33 cellular contexts compared by ENCODE assay signal in the genomic region with DNA sequence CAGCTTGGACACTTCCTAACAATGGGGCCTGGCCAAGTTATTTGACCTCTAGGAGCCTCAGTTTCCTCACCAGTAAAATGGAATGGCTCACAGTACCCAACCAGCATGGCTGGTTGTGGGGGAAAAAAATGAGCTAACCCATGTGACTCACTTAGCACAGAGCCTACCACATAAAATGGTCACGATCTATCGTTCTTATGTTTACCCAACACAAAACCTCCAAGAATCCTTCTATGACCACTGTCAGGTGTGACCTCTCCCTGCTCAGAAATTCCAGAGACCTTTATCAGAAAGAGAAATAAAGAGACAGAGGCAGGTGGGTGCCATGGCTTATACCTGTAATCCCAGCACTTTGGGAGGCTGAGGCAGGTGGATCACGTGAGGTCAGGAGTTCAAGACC. TPM values are rescaled to one million over a fixed set of nuclear protein-coding genes. Genes with fewer than 3 reads are reported as not detected.
"Had no signal": no experiment of that assay in that cellular context is flagged by ENCODE, and none has a peak within 500 bp of the region (broad histone marks: within the 10 kb centered on the region; RNA-seq: fewer than 3 reads in every experiment).

No MANE protein-coding gene starts in this region.

- DNase-seq: colonic mucosa; effector CD8-positive, alpha-beta T cell; endodermal cell; heart right ventricle; hypothalamus; immature natural killer cell; islet precursor cell; kidney glomerular epithelial cell; left ventricle myocardium superior; lower lobe of right lung; natural killer cell; right cardiac atrium; spleen; stimulated activated CD4-positive, alpha-beta T cell treated with anti-CD3 and anti-CD28 coated beads, Interleukin-4, amount 100 ng/mL, for 4 hours had no signal

- H3K4me3 ChIP-seq: colonic mucosa, gastroesophageal sphincter, heart right ventricle, lower lobe of right lung, prostate gland, skin epidermis, spleen, suprapubic skin had no signal

- H3K36me3 Mint-ChIP-seq: immature natural killer cell; memory B cell; natural killer cell; stimulated activated memory B cell treated with anti-CD40 and anti-IgM and Interleukin-4, amounts not matched to agents 10 μg/mL and 1 μg/mL and 100 μg/mL, for 72 hours; type B pancreatic cell had no signal

- H3K9ac ChIP-seq: parathyroid adenoma had no signal

- H3K36me3 ChIP-seq: colonic mucosa, gastroesophageal sphincter, heart right ventricle, lower lobe of right lung, prostate gland, spleen, suprapubic skin had no signal

- H3K79me2 ChIP-seq: parathyroid adenoma had no signal

- H3K27ac ChIP-seq: colonic mucosa, epithelial cell of prostate, foreskin keratinocyte, gastroesophageal sphincter, heart right ventricle, lower lobe of right lung, parathyroid adenoma, prostate gland, skin epidermis, spleen, suprapubic skin had no signal

- H3K9me3 Mint-ChIP-seq: central memory CD8-positive, alpha-beta T cell; dendritic cell treated with granulocyte-macrophage colony-stimulating factor and Interleukin-4, amounts not matched to agents 40 ng/mL and 50 ng/mL, for 4 days; endodermal cell; immature natural killer cell; memory B cell; natural killer cell; stimulated activated memory B cell treated with anti-CD40 and anti-IgM and Interleukin-4, amounts not matched to agents 10 μg/mL and 1 μg/mL and 100 μg/mL, for 72 hours; stimulated activated naive CD8-positive, alpha-beta T cell treated with anti-CD3 and anti-CD28 coated beads, Interleukin-15, Interleukin-2, amounts not matched to agents 100 ng/mL and 50 ng/mL, for 24 hours; type B pancreatic cell had no signal

- H3K4me1 ChIP-seq: colonic mucosa, foreskin keratinocyte, gastroesophageal sphincter, heart right ventricle, lower lobe of right lung, parathyroid adenoma, prostate gland, spleen, suprapubic skin had no signal

- H2AFZ ChIP-seq: parathyroid adenoma had no signal

- H3K9me3 ChIP-seq: colonic mucosa, gastroesophageal sphincter, heart right ventricle, lower lobe of right lung, prostate gland, spleen, suprapubic skin had no signal

- H3K27me3 ChIP-seq: colonic mucosa had no signal

- H3K4me3 Mint-ChIP-seq: central memory CD8-positive, alpha-beta T cell; dendritic cell treated with granulocyte-macrophage colony-stimulating factor and Interleukin-4, amounts not matched to agents 40 ng/mL and 50 ng/mL, for 4 days; endodermal cell; immature natural killer cell; memory B cell; natural killer cell; stimulated activated memory B cell treated with anti-CD40 and anti-IgM and Interleukin-4, amounts not matched to agents 10 μg/mL and 1 μg/mL and 100 μg/mL, for 72 hours; stimulated activated naive CD8-positive, alpha-beta T cell treated with anti-CD3 and anti-CD28 coated beads, Interleukin-15, Interleukin-2, amounts not matched to agents 100 ng/mL and 50 ng/mL, for 24 hours; type B pancreatic cell had no signal

- H3K27ac Mint-ChIP-seq: dendritic cell treated with granulocyte-macrophage colony-stimulating factor and Interleukin-4, amounts not matched to agents 40 ng/mL and 50 ng/mL, for 4 days; endodermal cell; immature natural killer cell; memory B cell; natural killer cell; stimulated activated memory B cell treated with anti-CD40 and anti-IgM and Interleukin-4, amounts not matched to agents 10 μg/mL and 1 μg/mL and 100 μg/mL, for 72 hours; stimulated activated naive CD8-positive, alpha-beta T cell treated with anti-CD3 and anti-CD28 coated beads, Interleukin-15, Interleukin-2, amounts not matched to agents 100 ng/mL and 50 ng/mL, for 24 hours; type B pancreatic cell had no signal

- H3K4me1 Mint-ChIP-seq: central memory CD8-positive, alpha-beta T cell; immature natural killer cell; memory B cell; natural killer cell; stimulated activated memory B cell treated with anti-CD40 and anti-IgM and Interleukin-4, amounts not matched to agents 10 μg/mL and 1 μg/mL and 100 μg/mL, for 72 hours had no signal

- ATAC-seq: esophagus mucosa; foreskin keratinocyte; gastroesophageal sphincter; heart right ventricle; left ventricle myocardium superior; natural killer cell; right cardiac atrium; stimulated activated memory B cell treated with anti-CD40 and anti-IgM and Interleukin-4, amounts not matched to agents 10 μg/mL and 1 μg/mL and 100 μg/mL, for 72 hours had no signal

- H3K27me3 Mint-ChIP-seq: stimulated activated naive CD8-positive, alpha-beta T cell treated with anti-CD3 and anti-CD28 coated beads, Interleukin-15, Interleukin-2, amounts not matched to agents 100 ng/mL and 50 ng/mL, for 24 hours had no signal

RNA-seq across cellular contexts. Expression of gene BPIFB1, which starts 39.4 kb away (rescaled TPM):
- total RNA-seq: chondrocyte, foreskin keratinocyte, heart right ventricle, left ventricle myocardium superior, mononuclear cell, natural killer cell, omental fat pad, right cardiac atrium, spleen, suprapubic skin, urinary bladder had no signal
- polyA plus RNA-seq: foreskin keratinocyte, immature natural killer cell, neural cell, right cardiac atrium, urinary bladder had no signal
